In genomic region chr11:2703487-2704141, GRCh38 we compare ENCODE assay signal across 17 cellular contexts. TPM values are rescaled to one million over a fixed set of nuclear protein-coding genes. Genes with fewer than 3 reads are reported as not detected.
DNase-seq lines count a peak whose midpoint lies in the region; ATAC-seq, FAIRE-seq and TF ChIP-seq lines count a peak whose summit lies in the region.
"Had no signal": no experiment of that assay in that cellular context is flagged by ENCODE, and none has a peak within 500 bp of the region (broad histone marks: within the 10 kb centered on the region; RNA-seq: fewer than 3 reads in every experiment).

No MANE protein-coding gene starts in this region.

- no peaks in the 10 kb centered on the region for H3K36me3 ChIP-seq in right atrium auricular region
- no peaks in the 10 kb centered on the region for H3K36me3 ChIP-seq in WERI-Rb-1
- H3K36me3 ChIP-seq in HepG2 (replicated peaks in 1 of 2; ENCODE audit: control insufficient read depth in 1 of 2, insufficient read depth in 2 of 2, low read length in 2 of 2) = no peaks in the 10 kb centered on the region
- H3K36me3 ChIP-seq: esophagus squamous epithelium, neutrophil had no signal

- no peak overlapping the region for H3K4me3 ChIP-seq in right atrium auricular region
- no peak overlapping the region for H3K4me3 ChIP-seq in WERI-Rb-1 (ENCODE audit: low read depth, low read length)
- H3K4me3 ChIP-seq in HepG2 (replicated peaks in 1 of 3; ENCODE audit: insufficient read depth in 1 of 3, low read depth in 2 of 3, low read length in 3 of 3) = peak overlapping the region in 1 of 3 experiments; percentile 24; a peak in 2 of 6 replicates
- H3K4me3 ChIP-seq: dorsolateral prefrontal cortex, esophagus squamous epithelium, SJSA1 had no signal

- H3K27me3 Mint-ChIP-seq in type B pancreatic cell = no peaks in the 10 kb centered on the region
- H3K27me3 Mint-ChIP-seq: activated CD8-positive, alpha-beta T cell treated with anti-CD3 and anti-CD28 coated beads for 36 hours; activated T-helper 17 cell treated with anti-CD3 and anti-CD28 coated beads, Interleukin-2, amount 50 U/mL, for 72 hours had no signal

- H4K20me1 ChIP-seq in HepG2 (ENCODE audit: insufficient read depth, low read length) = peaks cover 6% of the 10 kb centered on the region

- no peak for ATAC-seq in left cardiac atrium
- ATAC-seq in HepG2 = no peak
- ATAC-seq: activated CD8-positive, alpha-beta T cell treated with anti-CD3 and anti-CD28 coated beads for 36 hours; activated T-helper 17 cell treated with anti-CD3 and anti-CD28 coated beads, Interleukin-2, amount 50 U/mL, for 72 hours had no signal

- H3K4me2 ChIP-seq in HepG2 (ENCODE audit: low read depth, low read length) = peak overlapping the region; percentile 45

- H3K9me3 ChIP-seq in right atrium auricular region (no peaks in the 10 kb centered on the region), WERI-Rb-1 (ENCODE audit: severe bottlenecking) (no peaks in the 10 kb centered on the region), HepG2 (ENCODE audit: low read length) (0 out of 2 replicates have a peak, but pooled peaks cover 5% of the 10 kb centered on the region)
- H3K9me3 ChIP-seq: Caco-2, neutrophil had no signal

- H3K9ac ChIP-seq in HepG2 (ENCODE audit: insufficient read depth, low read depth, low read length) = no peak overlapping the region

- peaks cover 31% of the 10 kb centered on the region for H3K4me1 Mint-ChIP-seq in type B pancreatic cell (ENCODE audit: unreplicated experiment)

- TF ChIP-seq POLR2A in HepG2 (IDR thresholded peaks at IDR 0.05; ENCODE audit: insufficient read depth in 1 of 2, low read depth in 2 of 2, low read length in 2 of 2) = no peak

- in situ Hi-C loops in HepG2 (cut with HindIII; ENCODE audit: extremely low pct_ligation_motif_present, low pct_unique_long_range_greater_than_20kb) = no loop called here

- no peak overlapping the region for H2AFZ ChIP-seq in HepG2 (ENCODE audit: low read length)

- FAIRE-seq in HepG2 (lab: Jason Lieb, UNC) = no peak

- H3K9me3 Mint-ChIP-seq in type B pancreatic cell = no peaks in the 10 kb centered on the region
- H3K9me3 Mint-ChIP-seq: activated T-helper 17 cell treated with anti-CD3 and anti-CD28 coated beads, Interleukin-2, amount 50 U/mL, for 72 hours had no signal

- peaks cover 18% of the 10 kb centered on the region for H3K79me2 ChIP-seq in HepG2 (ENCODE audit: insufficient read depth, low read length)

- CTCF ChIA-PET in HepG2 (lab: Yijun Ruan, JAX; ENCODE audit: low intra/inter-chr PET ratio, low total read pairs) = no interaction called here

- TF ChIP-seq CTCF in right atrium auricular region (IDR thresholded peaks at IDR 0.05) (no peak), WERI-Rb-1 (IDR thresholded peaks at IDR 0.05; ENCODE audit: low read depth, low read length) (no peak), HepG2 (CRISPR knock-in tag; IDR thresholded peaks at IDR 0.05) (no peak), type B pancreatic cell (conservative IDR thresholded peaks at IDR 0.05) (no peak)

- WGBS in HepG2 (ENCODE audit: low lambda C conversion rate) = 33% methylated on average over 8 of the region's 14 CpGs

- H3K4me3 Mint-ChIP-seq in type B pancreatic cell = peak overlapping the region; percentile 68
- H3K4me3 Mint-ChIP-seq: activated CD8-positive, alpha-beta T cell treated with anti-CD3 and anti-CD28 coated beads for 36 hours; activated T-helper 17 cell treated with anti-CD3 and anti-CD28 coated beads, Interleukin-2, amount 50 U/mL, for 72 hours had no signal

- peaks cover 10% of the 10 kb centered on the region for H3K36me3 Mint-ChIP-seq in type B pancreatic cell

- intact Hi-C loops in left cardiac atrium (cut with DNase I) (no loop called here), HepG2 (cut with micrococcal nuclease; ENCODE audit: unreplicated experiment) (no loop called here), head of caudate nucleus (cut with DNase I) (loop anchor here (10.0 kb wide), 1 partner anchor 181 kb away; the partner anchor contains the start of gene CDKN1C)

- H3K4me1 ChIP-seq in right atrium auricular region (peaks cover 0 to 10% of the 10 kb centered on the region in 2 donors), HepG2 (ENCODE audit: insufficient read depth, low read length) (peaks cover 35% of the 10 kb centered on the region)

- no TSS peak for BruUV-seq in HepG2 (replicated peaks; lab: Mats Ljungman, UMichigan)

- H3K27me3 ChIP-seq in right atrium auricular region (no peaks in the 10 kb centered on the region), WERI-Rb-1 (ENCODE audit: insufficient read depth, low read depth, severe bottlenecking) (no peaks in the 10 kb centered on the region), HepG2 (ENCODE audit: control insufficient read depth in 1 of 2, insufficient read depth in 2 of 2, low read length in 2 of 2) (peaks cover 2 to 11% of the 10 kb centered on the region in 2 experiments; a peak in 3 of 5 replicates)
- H3K27me3 ChIP-seq: dorsolateral prefrontal cortex, esophagus squamous epithelium, neutrophil, SJSA1 had no signal

- TF ChIP-seq EP300 in HepG2 (IDR thresholded peaks at IDR 0.05; ENCODE audit: low read depth in 2 of 2, low read length in 2 of 2) = no peak
- no peak for TF ChIP-seq EP300 in HepG2 (CRISPR knock-in tag; IDR thresholded peaks at IDR 0.05; ENCODE audit: borderline replicate concordance)

- POLR2A ChIA-PET in HepG2 (lab: Yijun Ruan, JAX) = interaction anchor here (0.9 to 3.4 kb wide), 3 partner anchors 11 to 26 kb away, joined by 3 to 72 read pairs (median 32); no protein-coding TSS in a partner anchor

- H3K27ac ChIP-seq in right atrium auricular region (no peak overlapping the region), WERI-Rb-1 (peak overlapping the region; percentile 76), HepG2 (ENCODE audit: extremely low read length, insufficient read depth, low read length) (no peak overlapping the region)
- H3K27ac ChIP-seq: esophagus squamous epithelium, neutrophil, SJSA1 had no signal

- no peak for TF ChIP-seq RAD21 in HepG2 (CRISPR knock-in tag; IDR thresholded peaks at IDR 0.05)

- peak overlapping the region; percentile 68 for H3K27ac Mint-ChIP-seq in type B pancreatic cell
- H3K27ac Mint-ChIP-seq: activated CD8-positive, alpha-beta T cell treated with anti-CD3 and anti-CD28 coated beads for 36 hours had no signal

- DNase-seq in left cardiac atrium (peak; percentile 14), right atrium auricular region (ENCODE audit: low spot score) (no peak), WERI-Rb-1 (peak; percentile 83), HepG2 (ENCODE audit: low spot score) (no peak), type B pancreatic cell (ENCODE audit: extremely low spot score, unreplicated experiment) (no peak), DMS153 (lab: John Stamatoyannopoulos, UW) (no peak), head of caudate nucleus (no peak)
- no peak for DNase-seq in activated naive CD4-positive, alpha-beta T cell treated with anti-CD3 and anti-CD28 coated beads, Interleukin-2, amount 50 U/mL, for 16 hours
- DNase-seq: activated CD8-positive, alpha-beta T cell treated with anti-CD3 and anti-CD28 coated beads for 36 hours; Caco-2; esophagus squamous epithelium; HCEC 1CT; NCI-H2029 had no signal

TF ChIP-seq in HepG2, 621 proteins besides CTCF, POLR2A, EP300 and RAD21 (continues in another document):
- TF ChIP-seq ZNF121 (CRISPR knock-in tag; IDR thresholded peaks at IDR 0.05) = no peak
- no peak for TF ChIP-seq JUND (CRISPR knock-in tag; IDR thresholded peaks at IDR 0.05)
- TF ChIP-seq ZFP91 (CRISPR knock-in tag; IDR thresholded peaks at IDR 0.05; ENCODE audit: borderline replicate concordance) = 0 out of 2 replicates have a peak, but pooled peaks have one; percentile 13
- TF ChIP-seq ZNF354B (CRISPR knock-in tag; IDR thresholded peaks at IDR 0.05) = no peak
- TF ChIP-seq NCOA2 (CRISPR knock-in tag; IDR thresholded peaks at IDR 0.05) = no peak
- no peak for TF ChIP-seq ZNF7 (CRISPR knock-in tag; IDR thresholded peaks at IDR 0.05)

RNA-seq across cellular contexts. Expression of gene KCNQ1OT1, which starts 3.8 kb away (rescaled TPM):
- total RNA-seq in left cardiac atrium (under 1 TPM; 0.59 to 0.81 TPM), right atrium auricular region (under 1 TPM; 0.35 to 0.37 TPM), HepG2 (2016; rRNA removed; fragmentation: Illumina TruSeq; extraction: Trizol) (2.5 and 18.9 TPM in 2 replicates), type B pancreatic cell (ENCODE audit: low replicate concordance) (3.3 and 7.0 TPM in 2 replicates)
- 0.30 and 0.35 TPM in 2 replicates for total RNA-seq in HepG2 (2016; cell fraction: cytosol; rRNA removed; fragmentation: Illumina TruSeq; extraction: Trizol; ENCODE audit: low read depth)
- 2.0 and 16.5 TPM in 2 replicates for total RNA-seq in HepG2 (2016; cell fraction: insoluble cytoplasmic fraction; rRNA removed; fragmentation: Illumina TruSeq; extraction: Trizol)
- total RNA-seq in HepG2 (2016; cell fraction: membrane; rRNA removed; fragmentation: Illumina TruSeq; extraction: Trizol) = 0.90 and 1.1 TPM in 2 replicates
- total RNA-seq in HepG2 (2016; cell fraction: nucleus; rRNA removed; fragmentation: Illumina TruSeq; extraction: Trizol) = 66.8 and 83.4 TPM in 2 replicates
- polyA plus RNA-seq in HepG2 (2011; rRNA removed) = 1.3 TPM in 2 replicates
- polyA plus RNA-seq in HepG2 (2011; cell fraction: cytosol; rRNA removed) = 0.05 TPM in 2 replicates
- 11.8 and 14.7 TPM in 2 replicates for polyA plus RNA-seq in HepG2 (2011; cell fraction: nucleus; rRNA removed)
- 1.9 and 2.0 TPM in 2 replicates for polyA plus RNA-seq in HepG2 (2012)
- 0.01 and 0.02 TPM in 2 replicates for polyA plus RNA-seq in HepG2 (2016; cell fraction: cytosol; fragmentation: Illumina TruSeq; extraction: Trizol; ENCODE audit: low read depth)
- polyA plus RNA-seq in HepG2 (2016; cell fraction: insoluble cytoplasmic fraction; fragmentation: Illumina TruSeq; extraction: Trizol; ENCODE audit: low read depth) = 0.15 and 0.17 TPM in 2 replicates
- polyA plus RNA-seq in HepG2 (2016; cell fraction: membrane; fragmentation: Illumina TruSeq; extraction: Trizol; ENCODE audit: low read depth) = 0.03 and 0.06 TPM in 2 replicates
- polyA plus RNA-seq in HepG2 (2016; cell fraction: nucleus; fragmentation: Illumina TruSeq; extraction: Trizol; ENCODE audit: insufficient read depth, low read depth) = 8.4 and 10.5 TPM in 2 replicates
- polyA minus RNA-seq in HepG2 (2011; rRNA and poly(A)+ RNA removed; ENCODE audit: low replicate concordance) = 0.05 and 36.1 TPM in 2 replicates
- 0.79 and 0.97 TPM in 2 replicates for polyA minus RNA-seq in HepG2 (2011; cell fraction: cytosol; rRNA and poly(A)+ RNA removed)
- 112 and 125 TPM in 2 replicates for polyA minus RNA-seq in HepG2 (2011; cell fraction: nucleus; rRNA and poly(A)+ RNA removed)

Comparison
In these comparisons a context has a peak if more than half of its experiments do, and no peak if none do; other contexts are left out.
1. DNase-seq: peak in left cardiac atrium (single experiment) and WERI-Rb-1 (single experiment); none in right atrium auricular region (single experiment), HepG2 (single experiment), type B pancreatic cell (single experiment), DMS153 (single experiment), activated naive CD4-positive, alpha-beta T cell treated with anti-CD3 and anti-CD28 coated beads, Interleukin-2, amount 50 U/mL, for 16 hours (single experiment) and head of caudate nucleus (0 of 42).